In genomic region chr16:87492721-87493554, GRCh38 we compare ENCODE assay signal across 8 cellular contexts. TPM values are rescaled to one million over a fixed set of nuclear protein-coding genes. Genes with fewer than 3 reads are reported as not detected.
DNase-seq lines count a peak whose midpoint lies in the region; FAIRE-seq and TF ChIP-seq lines count a peak whose summit lies in the region.

TSS of gene ZCCHC14 (minus strand) at chr16:87493024. CDS start at chr16:87492238, 786 bp downstream.

- dilution Hi-C loops in endothelial cell of umbilical vein (cut with MboI; ENCODE audit: extremely low pct_ligation_motif_present, low sequenced_read_pairs), result no loop called here

- H3K9ac ChIP-seq in NT2/D1 (ENCODE audit: insufficient read length, low read depth) (peak within 1 kb of the TSS; percentile 85), endothelial cell of umbilical vein (replicated peaks; ENCODE audit: extremely low read depth, insufficient read depth, low read length) (peak within 1 kb of the TSS; percentile 55)

- peaks cover 36% of the 10 kb centered on the region for H3K79me2 ChIP-seq in endothelial cell of umbilical vein (ENCODE audit: control insufficient read depth, insufficient read depth, low read length)

- peak within 1 kb of the TSS; percentile 71 for H3K4me2 ChIP-seq in endothelial cell of umbilical vein (ENCODE audit: insufficient read depth, low read length)

- no peaks in the 10 kb centered on the region for H4K20me1 ChIP-seq in endothelial cell of umbilical vein (replicated peaks; ENCODE audit: control insufficient read depth, extremely low read depth, insufficient read depth, low read length)

- FAIRE-seq in endothelial cell of umbilical vein (lab: Jason Lieb, UNC), result peak; percentile 91

- H3K27ac ChIP-seq in endothelial cell of umbilical vein (ENCODE audit: insufficient read depth, low read depth, low read length), result peak within 1 kb of the TSS; percentile 68

- H3K9me3 ChIP-seq in NT2/D1 (ENCODE audit: insufficient read depth, low read length) (no peaks in the 10 kb centered on the region), endothelial cell of umbilical vein (replicated peaks; ENCODE audit: control insufficient read depth, insufficient read depth, low read length) (no peaks in the 10 kb centered on the region)

- CTCF ChIA-PET in endothelial cell of umbilical vein (lab: Charles Lee), result no interaction called here

- no peaks in the 10 kb centered on the region for H3K9me1 ChIP-seq in endothelial cell of umbilical vein (replicated peaks; ENCODE audit: control insufficient read depth, extremely low read depth, insufficient read depth, low read length)

- no TSS peak for BruUV-seq in endothelial cell of umbilical vein (replicated peaks; lab: Mats Ljungman, UMichigan)

- H3K27me3 ChIP-seq in NT2/D1 (ENCODE audit: insufficient read depth, insufficient read length), result no peaks in the 10 kb centered on the region
- H3K27me3 ChIP-seq in endothelial cell of umbilical vein (ENCODE audit: control insufficient read depth in 2 of 2, insufficient read depth in 2 of 2, low read length in 2 of 2), result no peaks in the 10 kb centered on the region

- POLR2A ChIA-PET in endothelial cell of umbilical vein (lab: Charles Lee), result no interaction called here

- H3K4me1 ChIP-seq in NT2/D1 (ENCODE audit: insufficient read depth, insufficient read length), result peaks cover 14% of the 10 kb centered on the region
- peaks cover 23% of the 10 kb centered on the region for H3K4me1 ChIP-seq in endothelial cell of umbilical vein (ENCODE audit: control insufficient read depth, extremely low read depth, insufficient read depth, low read length)

- H3K36me3 ChIP-seq in NT2/D1 (ENCODE audit: insufficient read depth, insufficient read length, low read length) (peaks cover 18% of the 10 kb centered on the region), endothelial cell of umbilical vein (ENCODE audit: control insufficient read depth in 2 of 2, extremely low read depth in 1 of 2, insufficient read depth in 2 of 2, low read length in 2 of 2) (no peaks in the 10 kb centered on the region)

- intact Hi-C loops in endothelial cell of umbilical vein (cut with micrococcal nuclease), result loop anchor here (1.0 to 5.0 kb wide), 5 partner anchors 29 to 100 kb away; partner anchors contain the start of gene MAP1LC3B

- TF ChIP-seq CTCF in GM20000 (IDR thresholded peaks at IDR 0.05; ENCODE audit: extremely low read depth, missing control alignments) (no peak), endothelial cell of umbilical vein (IDR thresholded peaks at IDR 0.05; ENCODE audit: extremely low read depth in 1 of 2, insufficient read depth in 1 of 2, low read depth in 1 of 2, low read length in 2 of 2) (no peak)

- H2AFZ ChIP-seq in endothelial cell of umbilical vein (ENCODE audit: low read depth, low read length), result peak within 1 kb of the TSS; percentile 82

- DNase-seq in COLO829 (ENCODE audit: low spot score) (peak; percentile 69), GM20000 (ENCODE audit: low spot score) (peak; percentile 99), HT-29 (ENCODE audit: low spot score) (peak; percentile 98), NT2/D1 (ENCODE audit: low read depth, low spot score) (peak; percentile 99), endothelial cell of umbilical vein (ENCODE audit: low read depth, low spot score) (peak; percentile 99), midbrain (lab: John Stamatoyannopoulos, UW) (peak; percentile 99)
- DNase-seq in activated CD8-positive, alpha-beta memory T cell treated with anti-CD3 and anti-CD28 coated beads, Interleukin-2, amount 50 U/mL, for 48 hours, result peak; percentile 99
- DNase-seq in stimulated activated CD8-positive, alpha-beta memory T cell treated with anti-CD3 and anti-CD28 coated beads, Interleukin-15, amount 100 ng/mL, for 4 hours (ENCODE audit: low read depth in 2 of 2), result peak; percentile 98

- peak within 1 kb of the TSS; percentile 60 for H3K4me3 ChIP-seq in NT2/D1 (ENCODE audit: insufficient read length, low read depth)
- H3K4me3 ChIP-seq in endothelial cell of umbilical vein (replicated peaks in 1 of 3; ENCODE audit: insufficient read depth in 1 of 3, low read depth in 1 of 3, low read length in 3 of 3), result peak within 1 kb of the TSS in 2 of 3 experiments; percentile 47 to 56

- TF ChIP-seq POLR2A in endothelial cell of umbilical vein (IDR thresholded peaks at IDR 0.05; ENCODE audit: low read depth, low read length), result peak; percentile 73

TF ChIP-seq in endothelial cell of umbilical vein, 7 proteins besides CTCF, POLR2A, EP300 and RAD21:
- TF ChIP-seq GATA2 (IDR thresholded peaks at IDR 0.05; ENCODE audit: insufficient read depth, insufficient read length, low read depth, low read length) (no peak), MYC (IDR thresholded peaks at IDR 0.05; ENCODE audit: low read depth, low read length) (no peak), MAX (IDR thresholded peaks at IDR 0.05; ENCODE audit: insufficient read depth, insufficient read length) (no peak), EZH2 (IDR thresholded peaks at IDR 0.05; ENCODE audit: borderline replicate concordance, low read depth, low read length, severe bottlenecking) (no peak), POLR2AphosphoS5 (IDR thresholded peaks at IDR 0.05; ENCODE audit: insufficient read depth, low read depth, low read length) (peak; percentile 89), FOS (IDR thresholded peaks at IDR 0.05; ENCODE audit: borderline replicate concordance, insufficient read depth, low read length) (peak; percentile 45), JUN (IDR thresholded peaks at IDR 0.05; ENCODE audit: borderline replicate concordance, insufficient read depth, insufficient read length, low read depth) (no peak)
TF ChIP-seq in endothelial cell of umbilical vein: peak in this region for 2.

RNA-seq across cellular contexts. Expression of gene ZCCHC14, which starts in this region (rescaled TPM):
- total RNA-seq in HT-29 (2014; rRNA removed; shearing (Covaris generic)), result 8.6 and 13.8 TPM in 2 replicates
- total RNA-seq in endothelial cell of umbilical vein, result 30.9 and 34.0 TPM in 2 replicates
- 9.5 and 10.1 TPM in 2 replicates for polyA plus RNA-seq in endothelial cell of umbilical vein
- 7.6 and 7.7 TPM in 2 replicates for polyA plus RNA-seq in endothelial cell of umbilical vein (2011; cell fraction: cytosol; rRNA removed)
- polyA plus RNA-seq in endothelial cell of umbilical vein (2011; cell fraction: nucleus; rRNA removed), result 32.1 and 36.2 TPM in 2 replicates
- 13.0 and 16.4 TPM in 2 replicates for polyA plus RNA-seq in endothelial cell of umbilical vein (2012)
- 14.7 and 15.3 TPM in 2 replicates for polyA minus RNA-seq in endothelial cell of umbilical vein
- 19.4 TPM for polyA minus RNA-seq in endothelial cell of umbilical vein (2011; cell fraction: cytosol; rRNA and poly(A)+ RNA removed)
- polyA minus RNA-seq in endothelial cell of umbilical vein (2011; cell fraction: nucleus; rRNA and poly(A)+ RNA removed), result 23.9 and 24.1 TPM in 2 replicates

Comparison
In these comparisons a context has a peak if more than half of its experiments do, and no peak if none do; other contexts are left out.
1. Peak in every context shown above with its lines: DNase-seq, H3K4me3 ChIP-seq and H3K27ac ChIP-seq.